In genomic region chr16:27243725-27244362, GRCh38 we compare ENCODE assay signal across 1 cellular context.
TF ChIP-seq lines count a peak whose summit lies in the region.

No MANE protein-coding gene starts in this region.

TF ChIP-seq in HepG2, 621 proteins besides CTCF, POLR2A, EP300 and RAD21:
- TF ChIP-seq RCOR2 (CRISPR knock-in tag; IDR thresholded peaks at IDR 0.05) (no peak), IRF1 (CRISPR knock-in tag; IDR thresholded peaks at IDR 0.05; ENCODE audit: low read depth) (no peak), ZNF280B (CRISPR knock-in tag; IDR thresholded peaks at IDR 0.05; ENCODE audit: borderline replicate concordance) (no peak), CC2D1A (CRISPR knock-in tag; IDR thresholded peaks at IDR 0.05) (no peak), LRRFIP1 (CRISPR knock-in tag; conservative IDR thresholded peaks at IDR 0.05) (no peak), ZNF232 (CRISPR knock-in tag; IDR thresholded peaks at IDR 0.05; ENCODE audit: borderline replicate concordance) (no peak), ZNF276 (CRISPR knock-in tag; IDR thresholded peaks at IDR 0.05; ENCODE audit: low read depth) (no peak), ZSCAN31 (CRISPR knock-in tag; IDR thresholded peaks at IDR 0.05; ENCODE audit: low read depth) (no peak), KDM3A (CRISPR knock-in tag; IDR thresholded peaks at IDR 0.05; ENCODE audit: low read depth) (no peak)
TF ChIP-seq in HepG2: peak in this region for 0.
